ENCODE assay signal across 9 cellular contexts in genomic region chr6:71887006-71887743, GRCh38. TPM values are rescaled to one million over a fixed set of nuclear protein-coding genes. Genes with fewer than 3 reads are reported as not detected.
DNase-seq lines count a peak whose midpoint lies in the region; ATAC-seq and TF ChIP-seq lines count a peak whose summit lies in the region.
"Had no signal": no experiment of that assay in that cellular context is flagged by ENCODE, and none has a peak within 500 bp of the region (broad histone marks: within the 10 kb centered on the region; RNA-seq: fewer than 3 reads in every experiment).

No MANE protein-coding gene starts in this region.

- no peak overlapping the region for H3K27ac ChIP-seq in endodermal cell (ENCODE audit: low read depth, low read length)
- H3K27ac ChIP-seq: right lobe of liver had no signal

- TF ChIP-seq CTCF in GM06990 (IDR thresholded peaks at IDR 0.05; ENCODE audit: insufficient read depth, low read length, poor library complexity, severe bottlenecking) = no peak
- TF ChIP-seq CTCF in endodermal cell (conservative IDR thresholded peaks at IDR 0.05) = peak; percentile 44
- peak; percentile 5 for TF ChIP-seq CTCF in progenitor cell of endocrine pancreas (IDR thresholded peaks at IDR 0.05; ENCODE audit: unreplicated experiment)

- H3K4me1 Mint-ChIP-seq in endodermal cell (peaks cover 8% of the 10 kb centered on the region), progenitor cell of endocrine pancreas (ENCODE audit: low read depth) (peaks cover 5% of the 10 kb centered on the region)

- intact Hi-C loops in left colon (cut with DNase I, micrococcal nuclease) = no loop called here

- peak overlapping the region; percentile 65 for H3K4me3 Mint-ChIP-seq in endodermal cell
- H3K4me3 Mint-ChIP-seq in progenitor cell of endocrine pancreas (ENCODE audit: low read depth) = peak overlapping the region; percentile 81

- H3K4me1 ChIP-seq in endodermal cell (ENCODE audit: control insufficient read depth, insufficient read depth, low read length) = no peaks in the 10 kb centered on the region
- H3K4me1 ChIP-seq: right lobe of liver had no signal

- H3K9me3 Mint-ChIP-seq in endodermal cell (no peaks in the 10 kb centered on the region), progenitor cell of endocrine pancreas (ENCODE audit: low read depth) (no peaks in the 10 kb centered on the region)

- H3K9me3 ChIP-seq in endodermal cell (ENCODE audit: control insufficient read depth, low read length) = no peaks in the 10 kb centered on the region
- H3K9me3 ChIP-seq: right lobe of liver had no signal

- no peaks in the 10 kb centered on the region; the same call in 1 of the 2 replicates for H3K27me3 ChIP-seq in GM06990 (replicated peaks; ENCODE audit: control insufficient read depth, insufficient read depth, low read length)
- H3K27me3 ChIP-seq in endodermal cell (ENCODE audit: control insufficient read depth, insufficient read depth, low read length, poor library complexity, severe bottlenecking) = peaks cover 78% of the 10 kb centered on the region
- H3K27me3 ChIP-seq: right lobe of liver had no signal

- DNase-seq in GM06990 (ENCODE audit: extremely low read depth, insufficient read length) = no peak
- no peak for DNase-seq in endodermal cell
- DNase-seq in progenitor cell of endocrine pancreas (ENCODE audit: low spot score, unreplicated experiment) = no peak
- DNase-seq in left colon = no peak
- DNase-seq in GDM1 (lab: John Stamatoyannopoulos, UW) = no peak

- peaks cover 81% of the 10 kb centered on the region for H3K27me3 Mint-ChIP-seq in endodermal cell (ENCODE audit: insufficient read depth)
- H3K27me3 Mint-ChIP-seq in progenitor cell of endocrine pancreas = peaks cover 49% of the 10 kb centered on the region

- H3K36me3 Mint-ChIP-seq in endodermal cell (ENCODE audit: low read depth) = no peaks in the 10 kb centered on the region
- no peaks in the 10 kb centered on the region for H3K36me3 Mint-ChIP-seq in progenitor cell of endocrine pancreas (ENCODE audit: insufficient read depth)

- H3K36me3 ChIP-seq in GM06990 (ENCODE audit: control insufficient read depth, insufficient read depth, low read length) (no peaks in the 10 kb centered on the region), endodermal cell (ENCODE audit: control insufficient read depth, insufficient read depth, low read length) (no peaks in the 10 kb centered on the region)
- H3K36me3 ChIP-seq: right lobe of liver had no signal

- H3K9ac ChIP-seq in endodermal cell (ENCODE audit: extremely low read depth, low read length, poor library complexity, severe bottlenecking) = no peak overlapping the region

- H3K27ac Mint-ChIP-seq in endodermal cell (no peak overlapping the region), progenitor cell of endocrine pancreas (peak overlapping the region; percentile 79)

- WGBS in endodermal cell (ENCODE audit: insufficient coverage in 1 of 2, insufficient read length in 1 of 2), 2 experiments = 1 to 2% methylated on average over 11 to 28 of the region's 29 CpGs

- peak overlapping the region; percentile 56 for H3K4me3 ChIP-seq in GM06990 (replicated peaks; ENCODE audit: low read depth, low read length)
- H3K4me3 ChIP-seq in endodermal cell (ENCODE audit: low read length) = peak overlapping the region; percentile 75

- peak; percentile 13 for ATAC-seq in HG03175 (IDR thresholded peaks at IDR 0.05; ENCODE audit: unreplicated experiment)
- ATAC-seq in left colon = no peak
- ATAC-seq in GM18867 (IDR thresholded peaks at IDR 0.05; ENCODE audit: unreplicated experiment) = no peak
- no peak for ATAC-seq in HG03039 (IDR thresholded peaks at IDR 0.05; ENCODE audit: unreplicated experiment)

RNA-seq across cellular contexts. Expression of gene RIMS1, which starts 0.8 kb away (rescaled TPM):
- total RNA-seq in endodermal cell (1 to 10 TPM; 1.1 to 1.6 TPM), progenitor cell of endocrine pancreas (5.5 and 5.6 TPM in 2 replicates), left colon (under 1 TPM; 0.28 to 0.43 TPM)
- polyA plus RNA-seq in endodermal cell (2013, experiment 1 of 2) = 2.1 TPM
- 2.5 TPM for polyA plus RNA-seq in endodermal cell (2013, experiment 2 of 2)
